Comparison of ENCODE assay signal across 1 cellular context in the genomic region with DNA sequence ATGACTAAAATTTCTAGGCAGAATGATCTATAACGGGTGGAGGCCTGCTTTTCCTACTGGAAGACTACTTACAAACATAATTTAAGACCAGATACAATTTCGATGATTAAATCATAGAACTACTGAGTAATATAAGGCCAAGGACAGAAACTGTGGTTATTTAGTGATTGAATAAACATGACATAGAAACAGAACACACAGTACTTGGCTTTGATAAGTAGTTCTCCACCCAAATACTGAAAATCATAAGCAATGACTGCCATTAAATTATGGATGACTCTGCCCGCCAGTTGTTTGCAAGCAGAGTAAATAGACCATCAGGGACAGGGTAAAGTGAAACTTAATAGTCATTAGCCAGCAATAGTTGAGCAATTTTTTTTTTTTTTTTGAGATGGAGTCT.
TF ChIP-seq lines count a peak whose summit lies in the region.

No MANE protein-coding gene starts in this region.

TF ChIP-seq in HepG2, 621 proteins besides CTCF, POLR2A, EP300 and RAD21:
- TF ChIP-seq KLF15 (CRISPR knock-in tag; IDR thresholded peaks at IDR 0.05; ENCODE audit: borderline replicate concordance), result no peak
- TF ChIP-seq, protein P1, sequence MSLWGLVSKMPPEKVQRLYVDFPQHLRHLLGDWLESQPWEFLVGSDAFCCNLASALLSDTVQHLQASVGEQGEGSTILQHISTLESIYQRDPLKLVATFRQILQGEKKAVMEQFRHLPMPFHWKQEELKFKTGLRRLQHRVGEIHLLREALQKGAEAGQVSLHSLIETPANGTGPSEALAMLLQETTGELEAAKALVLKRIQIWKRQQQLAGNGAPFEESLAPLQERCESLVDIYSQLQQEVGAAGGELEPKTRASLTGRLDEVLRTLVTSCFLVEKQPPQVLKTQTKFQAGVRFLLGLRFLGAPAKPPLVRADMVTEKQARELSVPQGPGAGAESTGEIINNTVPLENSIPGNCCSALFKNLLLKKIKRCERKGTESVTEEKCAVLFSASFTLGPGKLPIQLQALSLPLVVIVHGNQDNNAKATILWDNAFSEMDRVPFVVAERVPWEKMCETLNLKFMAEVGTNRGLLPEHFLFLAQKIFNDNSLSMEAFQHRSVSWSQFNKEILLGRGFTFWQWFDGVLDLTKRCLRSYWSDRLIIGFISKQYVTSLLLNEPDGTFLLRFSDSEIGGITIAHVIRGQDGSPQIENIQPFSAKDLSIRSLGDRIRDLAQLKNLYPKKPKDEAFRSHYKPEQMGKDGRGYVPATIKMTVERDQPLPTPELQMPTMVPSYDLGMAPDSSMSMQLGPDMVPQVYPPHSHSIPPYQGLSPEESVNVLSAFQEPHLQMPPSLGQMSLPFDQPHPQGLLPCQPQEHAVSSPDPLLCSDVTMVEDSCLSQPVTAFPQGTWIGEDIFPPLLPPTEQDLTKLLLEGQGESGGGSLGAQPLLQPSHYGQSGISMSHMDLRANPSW (CRISPR knock-in tag; IDR thresholded peaks at IDR 0.05; ENCODE audit: borderline replicate concordance), result no peak
- no peak for TF ChIP-seq IRF2 (CRISPR knock-in tag; IDR thresholded peaks at IDR 0.05)
- TF ChIP-seq, protein P2, sequence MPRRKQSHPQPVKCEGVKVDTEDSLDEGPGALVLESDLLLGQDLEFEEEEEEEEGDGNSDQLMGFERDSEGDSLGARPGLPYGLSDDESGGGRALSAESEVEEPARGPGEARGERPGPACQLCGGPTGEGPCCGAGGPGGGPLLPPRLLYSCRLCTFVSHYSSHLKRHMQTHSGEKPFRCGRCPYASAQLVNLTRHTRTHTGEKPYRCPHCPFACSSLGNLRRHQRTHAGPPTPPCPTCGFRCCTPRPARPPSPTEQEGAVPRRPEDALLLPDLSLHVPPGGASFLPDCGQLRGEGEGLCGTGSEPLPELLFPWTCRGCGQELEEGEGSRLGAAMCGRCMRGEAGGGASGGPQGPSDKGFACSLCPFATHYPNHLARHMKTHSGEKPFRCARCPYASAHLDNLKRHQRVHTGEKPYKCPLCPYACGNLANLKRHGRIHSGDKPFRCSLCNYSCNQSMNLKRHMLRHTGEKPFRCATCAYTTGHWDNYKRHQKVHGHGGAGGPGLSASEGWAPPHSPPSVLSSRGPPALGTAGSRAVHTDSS (CRISPR knock-in tag; conservative IDR thresholded peaks at IDR 0.05), result no peak
- TF ChIP-seq, protein P3, sequence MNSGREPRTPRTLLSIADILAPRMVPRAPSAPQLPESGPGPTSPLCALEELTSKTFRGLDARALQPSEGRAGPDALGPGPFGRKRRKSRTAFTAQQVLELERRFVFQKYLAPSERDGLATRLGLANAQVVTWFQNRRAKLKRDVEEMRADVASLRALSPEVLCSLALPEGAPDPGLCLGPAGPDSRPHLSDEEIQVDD (CRISPR knock-in tag; IDR thresholded peaks at IDR 0.05; ENCODE audit: borderline replicate concordance), result no peak
- TF ChIP-seq HNRNPH1 (optimal IDR thresholded peaks at IDR 0.05; ENCODE audit: low read depth, low read length), result no peak
- TF ChIP-seq ZNF589 (CRISPR knock-in tag; conservative IDR thresholded peaks at IDR 0.05), result no peak
- TF ChIP-seq NBN (conservative IDR thresholded peaks at IDR 0.05), result no peak
- TF ChIP-seq, protein P4, sequence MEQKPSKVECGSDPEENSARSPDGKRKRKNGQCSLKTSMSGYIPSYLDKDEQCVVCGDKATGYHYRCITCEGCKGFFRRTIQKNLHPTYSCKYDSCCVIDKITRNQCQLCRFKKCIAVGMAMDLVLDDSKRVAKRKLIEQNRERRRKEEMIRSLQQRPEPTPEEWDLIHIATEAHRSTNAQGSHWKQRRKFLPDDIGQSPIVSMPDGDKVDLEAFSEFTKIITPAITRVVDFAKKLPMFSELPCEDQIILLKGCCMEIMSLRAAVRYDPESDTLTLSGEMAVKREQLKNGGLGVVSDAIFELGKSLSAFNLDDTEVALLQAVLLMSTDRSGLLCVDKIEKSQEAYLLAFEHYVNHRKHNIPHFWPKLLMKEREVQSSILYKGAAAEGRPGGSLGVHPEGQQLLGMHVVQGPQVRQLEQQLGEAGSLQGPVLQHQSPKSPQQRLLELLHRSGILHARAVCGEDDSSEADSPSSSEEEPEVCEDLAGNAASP (CRISPR knock-in tag; IDR thresholded peaks at IDR 0.05; ENCODE audit: borderline replicate concordance), result no peak
